Comparison of ENCODE assay signal across 8 cellular contexts in the genomic region with DNA sequence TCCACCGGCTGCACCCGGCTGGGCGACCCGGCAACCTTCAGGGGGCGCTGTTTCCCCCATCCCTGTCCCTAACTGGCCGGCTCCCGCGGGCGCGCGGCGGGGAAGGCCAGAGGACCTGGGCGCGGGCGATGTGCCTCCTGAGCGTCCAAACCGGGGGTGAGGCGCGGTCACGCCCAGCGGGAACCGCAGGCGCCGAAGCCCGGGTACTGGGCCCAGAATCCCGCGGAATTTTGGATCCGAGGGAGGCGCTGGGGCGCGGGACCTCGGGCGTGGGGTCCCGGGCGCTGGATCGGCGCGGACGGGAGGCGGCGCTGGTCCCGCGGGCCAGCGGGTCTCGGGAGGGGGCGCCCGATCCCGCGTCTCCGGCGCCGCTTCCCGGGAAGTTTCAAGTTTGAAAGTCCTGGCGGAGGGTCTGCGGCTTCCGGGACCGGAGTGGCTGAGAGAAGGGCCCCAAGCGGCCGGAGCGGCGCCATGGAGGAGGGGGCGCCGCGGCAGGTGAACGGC. TPM values are rescaled to one million over a fixed set of nuclear protein-coding genes. Genes with fewer than 3 reads are reported as not detected.
DNase-seq lines count a peak whose midpoint lies in the region; ATAC-seq and TF ChIP-seq lines count a peak whose summit lies in the region.

A gene (plus strand): TSS at position 59 of the 504 bp plus-strand sequence. CDS start 413 bp downstream, at position 472.

- TF ChIP-seq CTCF in KMS-11 (conservative IDR thresholded peaks at IDR 0.05; ENCODE audit: low read depth, low read length) (peak; percentile 90), upper lobe of left lung (IDR thresholded peaks at IDR 0.05) (peak; percentile 85 to 96 (median 94))

- peak within 1 kb of the TSS; percentile 63 for H3K4me2 ChIP-seq in KMS-11

- peak within 1 kb of the TSS; percentile 95 for H2AFZ ChIP-seq in KMS-11 (ENCODE audit: low read depth)

- no peaks in the 10 kb centered on the region for H3K79me2 ChIP-seq in KMS-11 (ENCODE audit: insufficient read depth, low read depth)

- TF ChIP-seq POLR2A in upper lobe of left lung (IDR thresholded peaks at IDR 0.05): peak in 2 of 4 donors; percentile 13 to 46

- H3K4me1 Mint-ChIP-seq in activated naive CD8-positive, alpha-beta T cell (ENCODE audit: low read depth): peaks cover 11% of the 10 kb centered on the region

- TF ChIP-seq EP300 in upper lobe of left lung (IDR thresholded peaks at IDR 0.05): no peak

- H3K27ac Mint-ChIP-seq in activated naive CD8-positive, alpha-beta T cell: peak within 1 kb of the TSS; percentile 79

- H3K4me1 ChIP-seq in KMS-11 (ENCODE audit: low read depth, poor library complexity, severe bottlenecking) (no peaks in the 10 kb centered on the region), upper lobe of left lung (peaks cover 3 to 26% (median 18%) of the 10 kb centered on the region in 4 donors)

- H4K20me1 ChIP-seq in KMS-11 (ENCODE audit: insufficient read depth): no peaks in the 10 kb centered on the region

- peak within 1 kb of the TSS; percentile 71 for H3K9ac ChIP-seq in KMS-11

- H3K27ac ChIP-seq in KMS-11: no peak within 1 kb of the TSS
- peak within 1 kb of the TSS; percentile 84 to 93 (median 88) for H3K27ac ChIP-seq in upper lobe of left lung

- DNase-seq in DMS79 treated with DMSO at 0.1 percent for 48 hours (lab: John Stamatoyannopoulos, UW) (peak; percentile 73), SKM-1 (lab: John Stamatoyannopoulos, UW; ENCODE audit: unreplicated experiment) (peak; percentile 56), Right ventricle myocardium superior (peak; percentile 93), pons (ENCODE audit: low spot score) (peak; percentile 56), upper lobe of left lung (peak; percentile 85 to 96)

- no peaks in the 10 kb centered on the region for H3K27me3 Mint-ChIP-seq in activated naive CD8-positive, alpha-beta T cell

- no peaks in the 10 kb centered on the region for H3K36me3 ChIP-seq in KMS-11 (ENCODE audit: insufficient read depth)
- peaks cover 0 to 11% (median 4%) of the 10 kb centered on the region in 4 donors for H3K36me3 ChIP-seq in upper lobe of left lung

- H3K9me3 Mint-ChIP-seq in activated naive CD8-positive, alpha-beta T cell (ENCODE audit: low read depth): no peaks in the 10 kb centered on the region

- H3K4me3 ChIP-seq in KMS-11 (IDR thresholded peaks at IDR 0.05; ENCODE audit: insufficient read depth, low read depth, low read length): no peak within 1 kb of the TSS
- H3K4me3 ChIP-seq in upper lobe of left lung: peak within 1 kb of the TSS; percentile 75 to 86 (median 84)

- ATAC-seq in GM21529 (IDR thresholded peaks at IDR 0.05; ENCODE audit: unreplicated experiment): peak; percentile 67
- peak; percentile 94 for ATAC-seq in Right ventricle myocardium superior (ENCODE audit: poor library complexity)
- peak; percentile 91 to 94 for ATAC-seq in upper lobe of left lung (ENCODE audit: low FRiP score in 2 of 2)

- intact Hi-C loops in Right ventricle myocardium superior (cut with DNase I): no loop called here

- no peaks in the 10 kb centered on the region for H3K9me3 ChIP-seq in upper lobe of left lung

- peak within 1 kb of the TSS; percentile 92 for H3K4me3 Mint-ChIP-seq in activated naive CD8-positive, alpha-beta T cell

- no peaks in the 10 kb centered on the region for H3K36me3 Mint-ChIP-seq in activated naive CD8-positive, alpha-beta T cell

- WGBS in upper lobe of left lung, 2 donors: 0% methylated on average over 8 of the region's 65 CpGs; no CpG with 5 or more reads in 1 of the 2 donors

- H3K27me3 ChIP-seq in KMS-11 (ENCODE audit: insufficient read depth, low read depth) (no peaks in the 10 kb centered on the region), upper lobe of left lung (no peaks in the 10 kb centered on the region)

RNA-seq across cellular contexts. Expression of the gene that starts here (rescaled TPM):
- total RNA-seq in Right ventricle myocardium superior: 5.7 TPM
- 10 to 100 TPM in 4 of 6 donors, 1 to 10 TPM in 2; 4.8 to 38.8 (median 14.0) TPM for total RNA-seq in upper lobe of left lung
